ENCODE assay signal across 8 cellular contexts in genomic region chr11:911031-911889, GRCh38. TPM values are rescaled to one million over a fixed set of nuclear protein-coding genes. Genes with fewer than 3 reads are reported as not detected.
DNase-seq lines count a peak whose midpoint lies in the region; ATAC-seq and TF ChIP-seq lines count a peak whose summit lies in the region.

No MANE protein-coding gene starts in this region.

- CTCF ChIA-PET in activated CD8-positive, alpha-beta memory T cell treated with anti-CD3 and anti-CD28 coated beads, Interleukin-2, amount 10 ng/mL, durations not matched to agents 7 days and 5 days (lab: Charles Lee), result interaction anchor here (0.9 to 2.8 kb wide), 6 partner anchors 10 to 216 kb away, joined by 3 to 16 read pairs (median 6); partner anchors contain the start of genes AP2A2 and TMEM80

- H3K36me3 ChIP-seq in MG63, result peaks cover 25% of the 10 kb centered on the region

- peak; percentile 75 for DNase-seq in GM03348 (ENCODE audit: low spot score)
- peak; percentile 83 for DNase-seq in MG63
- DNase-seq in activated CD8-positive, alpha-beta memory T cell treated with anti-CD3 and anti-CD28 coated beads, Interleukin-2, amount 10 ng/mL, durations not matched to agents 7 days and 5 days, result peak; percentile 57
- peak; percentile 49 for DNase-seq in fibroblast of the aortic adventitia (ENCODE audit: low read depth)
- peak; percentile 28 for DNase-seq in occipital lobe (lab: John Stamatoyannopoulos, UW)
- DNase-seq in T1000 (lab: John Stamatoyannopoulos, UW), result no peak

- peak overlapping the region; percentile 100 for H3K4me3 ChIP-seq in MG63
- peak overlapping the region; percentile 82 for H3K4me3 ChIP-seq in fibroblast of the aortic adventitia (ENCODE audit: low read depth, low read length)

- peak overlapping the region; percentile 83 for H3K27ac Mint-ChIP-seq in activated CD8-positive, alpha-beta memory T cell treated with anti-CD3 and anti-CD28 coated beads, Interleukin-2, amount 10 ng/mL, durations not matched to agents 7 days and 5 days

- no peak for TF ChIP-seq CTCF in fibroblast of the aortic adventitia (IDR thresholded peaks at IDR 0.05; ENCODE audit: insufficient read depth, low read length)

- no peaks in the 10 kb centered on the region for H3K27me3 ChIP-seq in MG63

- H3K9me3 ChIP-seq in MG63, result no peaks in the 10 kb centered on the region

- H3K4me3 Mint-ChIP-seq in activated CD8-positive, alpha-beta memory T cell treated with anti-CD3 and anti-CD28 coated beads, Interleukin-2, amount 10 ng/mL, durations not matched to agents 7 days and 5 days, result peak overlapping the region; percentile 76

- peaks cover 22% of the 10 kb centered on the region for H3K4me1 Mint-ChIP-seq in activated CD8-positive, alpha-beta memory T cell treated with anti-CD3 and anti-CD28 coated beads, Interleukin-2, amount 10 ng/mL, durations not matched to agents 7 days and 5 days

- no peaks in the 10 kb centered on the region for H3K27me3 Mint-ChIP-seq in activated CD8-positive, alpha-beta memory T cell treated with anti-CD3 and anti-CD28 coated beads, Interleukin-2, amount 10 ng/mL, durations not matched to agents 7 days and 5 days

- ATAC-seq in GM21786 (IDR thresholded peaks at IDR 0.05; ENCODE audit: unreplicated experiment) (peak; percentile 10), HG03571 (IDR thresholded peaks at IDR 0.05; ENCODE audit: unreplicated experiment) (no peak)
- peak; percentile 38 for ATAC-seq in activated CD8-positive, alpha-beta memory T cell treated with anti-CD3 and anti-CD28 coated beads, Interleukin-2, amount 10 ng/mL, durations not matched to agents 7 days and 5 days

- H3K9me3 Mint-ChIP-seq in activated CD8-positive, alpha-beta memory T cell treated with anti-CD3 and anti-CD28 coated beads, Interleukin-2, amount 10 ng/mL, durations not matched to agents 7 days and 5 days (ENCODE audit: low read depth), result no peaks in the 10 kb centered on the region

- no peaks in the 10 kb centered on the region for H3K36me3 Mint-ChIP-seq in activated CD8-positive, alpha-beta memory T cell treated with anti-CD3 and anti-CD28 coated beads, Interleukin-2, amount 10 ng/mL, durations not matched to agents 7 days and 5 days

RNA-seq across cellular contexts. Expression of gene CHID1, which starts 0.7 kb away (rescaled TPM):
- total RNA-seq in MG63 (2014; rRNA removed; shearing (Covaris generic); ENCODE audit: low replicate concordance), result 88.4 and 139 TPM in 2 replicates
- total RNA-seq in activated CD8-positive, alpha-beta memory T cell treated with anti-CD3 and anti-CD28 coated beads, Interleukin-2, amount 10 ng/mL, durations not matched to agents 7 days and 5 days, result 10 to 100 TPM; 46.8 to 59.4 TPM
- total RNA-seq in fibroblast of the aortic adventitia (ENCODE audit: low replicate concordance), result 35.1 and 47.2 TPM in 2 replicates
- 20.9 TPM for total RNA-seq in occipital lobe

RNA-seq across cellular contexts. Expression of gene AP2A2, which starts 14.4 kb away (rescaled TPM):
- 22.2 and 43.1 TPM in 2 replicates for total RNA-seq in MG63 (2014; rRNA removed; shearing (Covaris generic); ENCODE audit: low replicate concordance)
- 10 to 100 TPM; 36.3 to 52.2 TPM for total RNA-seq in activated CD8-positive, alpha-beta memory T cell treated with anti-CD3 and anti-CD28 coated beads, Interleukin-2, amount 10 ng/mL, durations not matched to agents 7 days and 5 days
- 65.4 and 72.9 TPM in 2 replicates for total RNA-seq in fibroblast of the aortic adventitia (ENCODE audit: low replicate concordance)
- 35.6 TPM for total RNA-seq in occipital lobe
